In genomic region chr1:57270926-57271698, GRCh38 we compare ENCODE assay signal across 16 cellular contexts.
DNase-seq lines count a peak whose midpoint lies in the region; ATAC-seq and TF ChIP-seq lines count a peak whose summit lies in the region.
"Had no signal": no experiment of that assay in that cellular context is flagged by ENCODE, and none has a peak within 500 bp of the region (broad histone marks: within the 10 kb centered on the region; RNA-seq: fewer than 3 reads in every experiment).

No MANE protein-coding gene starts in this region.

- POLR2A ChIA-PET in A673 (lab: Charles Lee; ENCODE audit: low non-redundant PET) = no interaction called here

- peaks cover 79% of the 10 kb centered on the region for H3K4me1 ChIP-seq in A673 (ENCODE audit: insufficient read depth, low read length, poor library complexity, severe bottlenecking)
- peaks cover 0 to 17% (median 7%) of the 10 kb centered on the region in 4 donors for H3K4me1 ChIP-seq in right lobe of liver

- intact Hi-C loops in A673 (cut with micrococcal nuclease; ENCODE audit: unreplicated experiment) (no loop called here), right lobe of liver (cut with DNase I) (no loop called here)

- ATAC-seq in right lobe of liver = peak; percentile 80 to 88 (median 82)

- no peaks in the 10 kb centered on the region for H3K9me3 ChIP-seq in A673 (ENCODE audit: low read depth, low read length, poor library complexity, severe bottlenecking)
- H3K9me3 ChIP-seq in WERI-Rb-1 (ENCODE audit: severe bottlenecking) = no peaks in the 10 kb centered on the region
- H3K9me3 ChIP-seq in right lobe of liver = no peaks in the 10 kb centered on the region

- H3K27ac ChIP-seq in A673 (ENCODE audit: low read depth, low read length, poor library complexity, severe bottlenecking) = peak overlapping the region; percentile 15
- no peak overlapping the region for H3K27ac ChIP-seq in WERI-Rb-1
- peak overlapping the region; percentile 19 to 57 (median 57) for H3K27ac ChIP-seq in right lobe of liver
- H3K27ac ChIP-seq: GM23248 had no signal

- H3K27me3 ChIP-seq in A673 (replicated peaks; ENCODE audit: insufficient read depth, low read depth, low read length, poor library complexity) (no peaks in the 10 kb centered on the region), WERI-Rb-1 (ENCODE audit: insufficient read depth, low read depth, severe bottlenecking) (no peaks in the 10 kb centered on the region), right lobe of liver (no peaks in the 10 kb centered on the region)

- no peak overlapping the region for H3K4me3 ChIP-seq in A673 (ENCODE audit: low read depth, low read length, poor library complexity, severe bottlenecking)
- H3K4me3 ChIP-seq in WERI-Rb-1 (ENCODE audit: low read depth, low read length) = no peak overlapping the region
- H3K4me3 ChIP-seq in right lobe of liver = no peak overlapping the region
- H3K4me3 ChIP-seq: GM23248 had no signal

- DNase-seq in A673 (ENCODE audit: low spot score) (peak; percentile 42), NCI-H2107 treated with DMSO at 0.1 percent for 48 hours (lab: John Stamatoyannopoulos, UW; ENCODE audit: unreplicated experiment) (peak; percentile 75), WERI-Rb-1 (peak; percentile 51), right lobe of liver (peak in 1 of 3 donors; percentile 21), glomerular visceral epithelial cell (ENCODE audit: extremely low spot score) (no peak), LoVo (ENCODE audit: low spot score) (no peak), NCI-H69 (lab: John Stamatoyannopoulos, UW) (no peak)
- DNase-seq: AML-193; Calu3; CD4-positive, CD25-positive, alpha-beta regulatory T cell; DMS79 treated with DMSO at 0.1 percent for 48 hours; GDM1; GM23248; NCI-H1694; NCI-H526 treated with DMSO at 0.1 percent for 48 hours; SIG-M5 had no signal

- TF ChIP-seq POLR2A in right lobe of liver (IDR thresholded peaks at IDR 0.05) = peak; percentile 33

- BruUV-seq in A673 (replicated peaks; lab: Mats Ljungman, UMichigan) = no TSS peak

- CTCF ChIA-PET in A673 (lab: Charles Lee) = no interaction called here

- H3K36me3 ChIP-seq in A673 (ENCODE audit: insufficient read depth, low read length, poor library complexity, severe bottlenecking) (peaks cover 4% of the 10 kb centered on the region), WERI-Rb-1 (no peaks in the 10 kb centered on the region), right lobe of liver (no peaks in the 10 kb centered on the region)

- WGBS in right lobe of liver (ENCODE audit: insufficient coverage, low coverage, low lambda C conversion rate, missing lambda C conversion rate) = 35% methylated on average over 8 of the region's 8 CpGs

- TF ChIP-seq CTCF in A673 (conservative IDR thresholded peaks at IDR 0.05; ENCODE audit: low read depth, low read length) (no peak), WERI-Rb-1 (IDR thresholded peaks at IDR 0.05; ENCODE audit: low read depth, low read length) (no peak), right lobe of liver (IDR thresholded peaks at IDR 0.05) (no peak)

Comparison
In these comparisons a context has a peak if more than half of its experiments do, and no peak if none do; other contexts are left out.
1. DNase-seq: peak in A673 (single experiment), NCI-H2107 treated with DMSO at 0.1 percent for 48 hours (single experiment) and WERI-Rb-1 (single experiment); none in glomerular visceral epithelial cell (single experiment), LoVo (single experiment) and NCI-H69 (single experiment).